ENCODE assay signal across 8 cellular contexts in the genomic region with DNA sequence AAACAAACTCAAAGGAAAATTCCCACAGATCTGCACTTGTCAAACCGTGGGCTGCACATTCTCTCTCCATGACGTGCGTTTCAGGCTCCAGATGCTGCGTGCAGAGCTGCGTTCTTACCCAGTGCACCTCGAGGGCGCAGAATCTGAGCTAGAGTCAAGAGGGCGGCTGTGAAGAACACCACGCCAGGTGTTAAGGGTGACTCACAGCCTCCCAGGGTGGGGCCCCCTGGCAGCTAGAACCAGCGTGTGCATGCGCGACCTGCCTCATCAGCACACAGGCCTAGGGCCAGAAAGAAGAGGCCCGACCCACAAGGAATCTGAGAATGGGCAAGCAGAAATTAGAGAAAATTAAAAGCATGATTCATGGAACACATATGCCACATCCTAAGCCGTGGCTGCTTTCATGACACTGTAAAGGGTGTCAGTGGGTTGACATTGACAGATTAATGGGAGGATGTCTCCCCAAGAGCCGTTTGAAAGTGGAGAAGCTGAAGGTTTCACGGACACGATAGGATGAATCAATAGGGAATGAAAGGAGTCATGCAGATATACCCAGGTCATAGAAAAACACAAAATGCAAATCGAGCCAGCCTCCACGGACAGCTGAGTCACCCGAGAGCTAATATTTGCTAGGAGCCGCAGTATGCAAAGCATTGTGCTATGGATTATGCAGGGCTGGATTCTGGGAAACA. TPM values are rescaled to one million over a fixed set of nuclear protein-coding genes. Genes with fewer than 3 reads are reported as not detected.
DNase-seq lines count a peak whose midpoint lies in the region; ATAC-seq and TF ChIP-seq lines count a peak whose summit lies in the region.

No MANE protein-coding gene starts in this region.

- WGBS in smooth muscle cell (ENCODE audit: low lambda C conversion rate): 33% methylated on average over 21 of the region's 21 CpGs
- 47 to 75% methylated on average over 21 of the region's 21 CpGs for WGBS in sigmoid colon, 2 donors

- H3K9ac ChIP-seq in smooth muscle cell (ENCODE audit: low read depth): peak overlapping the region; percentile 51

- peak overlapping the region; percentile 85 for H3K4me3 Mint-ChIP-seq in HFFc6

- peaks cover 9% of the 10 kb centered on the region for H3K9me3 Mint-ChIP-seq in HFFc6

- H3K27me3 ChIP-seq in smooth muscle cell (ENCODE audit: low read depth) (peaks cover under 1% of the 10 kb centered on the region), sigmoid colon (no peaks in the 10 kb centered on the region)

- H3K27ac ChIP-seq in smooth muscle cell (ENCODE audit: low read depth): peak overlapping the region; percentile 86
- H3K27ac ChIP-seq in sigmoid colon: no peak overlapping the region

- no peak overlapping the region for H2AFZ ChIP-seq in smooth muscle cell (ENCODE audit: low read depth)

- ATAC-seq in GM21515 (IDR thresholded peaks at IDR 0.05; ENCODE audit: unreplicated experiment) (no peak), HG03354 (IDR thresholded peaks at IDR 0.05; ENCODE audit: poor library complexity, severe bottlenecking, unreplicated experiment) (no peak), GM18909 (IDR thresholded peaks at IDR 0.05; ENCODE audit: poor library complexity, unreplicated experiment) (no peak)

- H3K4me3 ChIP-seq in smooth muscle cell (no peak overlapping the region), sigmoid colon (no peak overlapping the region)

- intact Hi-C loops in sigmoid colon (cut with DNase I): no loop called here

- no peaks in the 10 kb centered on the region for H3K79me2 ChIP-seq in smooth muscle cell (ENCODE audit: low read depth)

- peak overlapping the region; percentile 52 for H3K4me2 ChIP-seq in smooth muscle cell

- DNase-seq in HFFc6 (peak; percentile 92), NCI-H69 (lab: John Stamatoyannopoulos, UW) (peak; percentile 95), fibroblast of peridontal ligament (ENCODE audit: extremely low read depth) (peak; percentile 65), smooth muscle cell (lab: John Stamatoyannopoulos, UW; ENCODE audit: unreplicated experiment) (no peak), sigmoid colon (no peak)

- peaks cover 52% of the 10 kb centered on the region for H3K4me1 Mint-ChIP-seq in HFFc6 (ENCODE audit: low read depth)

- H3K4me1 ChIP-seq in smooth muscle cell (ENCODE audit: low read depth) (peaks cover 7% of the 10 kb centered on the region), sigmoid colon (peaks cover 0 to 6% (median 2%) of the 10 kb centered on the region in 4 donors)

- H3F3A ChIP-seq in smooth muscle cell (ENCODE audit: low read depth): peaks cover 12% of the 10 kb centered on the region

- TF ChIP-seq CTCF in HFFc6 (IDR thresholded peaks at IDR 0.05) (0 out of 2 replicates have a peak, but pooled peaks have one; percentile 16), smooth muscle cell (IDR thresholded peaks at IDR 0.05; ENCODE audit: borderline replicate concordance, insufficient read depth, poor library complexity, severe bottlenecking) (no peak), sigmoid colon (IDR thresholded peaks at IDR 0.05) (no peak)

- TF ChIP-seq EP300 in sigmoid colon (IDR thresholded peaks at IDR 0.05): no peak

- no peaks in the 10 kb centered on the region for H4K20me1 ChIP-seq in smooth muscle cell (ENCODE audit: low read depth)

- H3K9me3 ChIP-seq in smooth muscle cell (replicated peaks; ENCODE audit: low read depth): no peaks in the 10 kb centered on the region
- no peaks in the 10 kb centered on the region for H3K9me3 ChIP-seq in sigmoid colon

- peaks cover 3% of the 10 kb centered on the region for H3K27me3 Mint-ChIP-seq in HFFc6 (ENCODE audit: insufficient read depth)

- TF ChIP-seq POLR2A in sigmoid colon (IDR thresholded peaks at IDR 0.05): no peak

- H3K36me3 ChIP-seq in smooth muscle cell (ENCODE audit: low read depth) (no peaks in the 10 kb centered on the region), sigmoid colon (no peaks in the 10 kb centered on the region)

- H3K27ac Mint-ChIP-seq in HFFc6: peak overlapping the region; percentile 98

- peaks cover 20% of the 10 kb centered on the region for H3K36me3 Mint-ChIP-seq in HFFc6 (ENCODE audit: low read depth)

RNA-seq across cellular contexts. Expression of a gene that starts 29.0 kb away (rescaled TPM):
- total RNA-seq in HFFc6 (2021; fragmentation: NEBNext Ultra II Directional; extraction: Animal tissue kit (Norgen Biotek cat#: 25700)): 1 to 10 TPM in 2 of 6 experiments, under 1 TPM in 4; 0.46 to 1.5 (median 0.89) TPM
- total RNA-seq in smooth muscle cell (not detected in 2 replicates), sigmoid colon (1 to 10 TPM in 2 of 4 donors, under 1 TPM in 2; 0.27 to 2.1 (median 1.0) TPM)
- polyA plus RNA-seq in smooth muscle cell (0.26 TPM in 1 of 2 replicates, not detected in the other), sigmoid colon (under 1 TPM in 1 of 3 donors, not detected in 2; 0.09 TPM)

Comparison
In these comparisons a context has a peak if more than half of its experiments do, and no peak if none do; other contexts are left out.
1. DNase-seq: peak in HFFc6 (single experiment), NCI-H69 (single experiment) and fibroblast of peridontal ligament (single experiment); none in smooth muscle cell (single experiment) and sigmoid colon (single experiment).